Comparison of ENCODE assay signal across 1 cellular context in the genomic region with DNA sequence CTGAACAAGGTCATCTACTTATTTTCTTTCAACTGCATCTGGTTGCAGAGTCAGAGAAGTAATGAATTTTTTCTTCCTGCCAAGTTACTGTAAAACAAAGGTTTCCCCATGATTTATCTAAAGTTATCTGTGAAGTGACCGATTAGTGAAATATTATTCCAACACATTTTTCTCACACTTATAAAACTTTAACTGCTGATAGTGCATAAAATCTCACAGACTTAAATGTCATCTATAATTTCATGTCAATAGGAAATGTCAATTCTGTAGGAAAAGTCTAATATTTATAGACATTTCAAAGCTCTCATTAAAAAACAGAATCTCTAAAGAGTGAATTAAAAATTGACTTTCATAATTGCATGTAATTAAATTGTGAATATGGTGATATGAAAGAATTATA.
A peak's percentile ranks its signal among the peaks of the same experiment; 100 is the strongest.
TF ChIP-seq lines count a peak whose summit lies in the region.

No MANE protein-coding gene starts in this region.

TF ChIP-seq in IMR-90, 13 proteins besides CTCF, POLR2A, EP300 and RAD21 (continued from another document):
- TF ChIP-seq, protein P1, sequence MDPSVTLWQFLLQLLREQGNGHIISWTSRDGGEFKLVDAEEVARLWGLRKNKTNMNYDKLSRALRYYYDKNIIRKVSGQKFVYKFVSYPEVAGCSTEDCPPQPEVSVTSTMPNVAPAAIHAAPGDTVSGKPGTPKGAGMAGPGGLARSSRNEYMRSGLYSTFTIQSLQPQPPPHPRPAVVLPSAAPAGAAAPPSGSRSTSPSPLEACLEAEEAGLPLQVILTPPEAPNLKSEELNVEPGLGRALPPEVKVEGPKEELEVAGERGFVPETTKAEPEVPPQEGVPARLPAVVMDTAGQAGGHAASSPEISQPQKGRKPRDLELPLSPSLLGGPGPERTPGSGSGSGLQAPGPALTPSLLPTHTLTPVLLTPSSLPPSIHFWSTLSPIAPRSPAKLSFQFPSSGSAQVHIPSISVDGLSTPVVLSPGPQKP (IDR thresholded peaks at IDR 0.05; ENCODE audit: borderline replicate concordance, low read depth, low read length), result no peak
- TF ChIP-seq MAFK (IDR thresholded peaks at IDR 0.05; ENCODE audit: low read depth, low read length), result peak; percentile 80
